Comparison of ENCODE assay signal across 1 cellular context in the genomic region with DNA sequence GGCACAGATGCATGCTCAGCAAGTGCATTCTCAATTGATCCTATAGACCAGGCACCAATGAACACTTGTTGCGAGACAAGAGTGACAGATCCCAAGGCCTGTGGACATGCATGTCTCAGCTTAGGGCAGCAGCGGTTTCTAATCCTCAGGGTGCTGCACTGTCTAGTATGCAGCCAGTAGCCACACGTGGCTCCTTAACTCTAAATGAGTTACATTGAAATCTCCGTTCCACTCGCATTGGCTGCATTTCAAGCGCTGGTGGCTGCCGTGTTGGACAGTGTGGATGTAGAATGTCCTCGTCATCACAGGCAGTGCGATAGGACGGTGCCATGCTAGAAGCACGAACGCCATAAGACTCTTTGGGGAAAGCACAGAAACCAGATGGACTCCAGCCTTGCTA.
TF ChIP-seq lines count a peak whose summit lies in the region.

No MANE protein-coding gene starts in this region.

TF ChIP-seq in IMR-90, 13 proteins besides CTCF, POLR2A, EP300 and RAD21:
- TF ChIP-seq CEBPB (IDR thresholded peaks at IDR 0.05; ENCODE audit: low read depth, low read length) (no peak), MAFK (IDR thresholded peaks at IDR 0.05; ENCODE audit: low read depth, low read length) (no peak), RFX5 (IDR thresholded peaks at IDR 0.05; ENCODE audit: low read depth, low read length) (no peak), SMC3 (IDR thresholded peaks at IDR 0.05; ENCODE audit: low read depth, low read length) (no peak), CHD1 (IDR thresholded peaks at IDR 0.05; ENCODE audit: low read depth, low read length) (no peak), BHLHE40 (IDR thresholded peaks at IDR 0.05; ENCODE audit: low read depth, low read length) (no peak)
- TF ChIP-seq, protein P1, sequence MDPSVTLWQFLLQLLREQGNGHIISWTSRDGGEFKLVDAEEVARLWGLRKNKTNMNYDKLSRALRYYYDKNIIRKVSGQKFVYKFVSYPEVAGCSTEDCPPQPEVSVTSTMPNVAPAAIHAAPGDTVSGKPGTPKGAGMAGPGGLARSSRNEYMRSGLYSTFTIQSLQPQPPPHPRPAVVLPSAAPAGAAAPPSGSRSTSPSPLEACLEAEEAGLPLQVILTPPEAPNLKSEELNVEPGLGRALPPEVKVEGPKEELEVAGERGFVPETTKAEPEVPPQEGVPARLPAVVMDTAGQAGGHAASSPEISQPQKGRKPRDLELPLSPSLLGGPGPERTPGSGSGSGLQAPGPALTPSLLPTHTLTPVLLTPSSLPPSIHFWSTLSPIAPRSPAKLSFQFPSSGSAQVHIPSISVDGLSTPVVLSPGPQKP (IDR thresholded peaks at IDR 0.05; ENCODE audit: borderline replicate concordance, low read depth, low read length) = no peak
- TF ChIP-seq, protein P2, sequence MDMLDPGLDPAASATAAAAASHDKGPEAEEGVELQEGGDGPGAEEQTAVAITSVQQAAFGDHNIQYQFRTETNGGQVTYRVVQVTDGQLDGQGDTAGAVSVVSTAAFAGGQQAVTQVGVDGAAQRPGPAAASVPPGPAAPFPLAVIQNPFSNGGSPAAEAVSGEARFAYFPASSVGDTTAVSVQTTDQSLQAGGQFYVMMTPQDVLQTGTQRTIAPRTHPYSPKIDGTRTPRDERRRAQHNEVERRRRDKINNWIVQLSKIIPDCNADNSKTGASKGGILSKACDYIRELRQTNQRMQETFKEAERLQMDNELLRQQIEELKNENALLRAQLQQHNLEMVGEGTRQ (IDR thresholded peaks at IDR 0.05; ENCODE audit: low read depth, low read length) = no peak
